Comparison of ENCODE assay signal across 8 cellular contexts in genomic region chr7:836429-836828, GRCh38. TPM values are rescaled to one million over a fixed set of nuclear protein-coding genes. Genes with fewer than 3 reads are reported as not detected.
A peak's percentile ranks its signal among the peaks of the same experiment; 100 is the strongest.
DNase-seq lines count a peak whose midpoint lies in the region; ATAC-seq and TF ChIP-seq lines count a peak whose summit lies in the region.

No MANE protein-coding gene starts in this region.

- intact Hi-C loops in PC-9 (cut with micrococcal nuclease; ENCODE audit: unreplicated experiment) = loop anchor here (10.0 kb wide), 1 partner anchor 618 kb away; the partner anchor contains the start of gene MICALL2

- H3F3A ChIP-seq in DOHH2 (ENCODE audit: control insufficient read depth, insufficient read depth) (no peaks in the 10 kb centered on the region), PC-9 (ENCODE audit: insufficient read depth, low read depth) (peaks cover 32% of the 10 kb centered on the region)

- H3K27me3 Mint-ChIP-seq in osteocyte (ENCODE audit: unreplicated experiment) = no peaks in the 10 kb centered on the region

- CTCF ChIA-PET in PC-9 (lab: Charles Lee) = interaction anchor here (0.6 kb wide), 1 partner anchor 25 kb away, joined by 3 read pairs; no protein-coding TSS in a partner anchor

- H3K4me1 ChIP-seq in DOHH2 (ENCODE audit: control insufficient read depth, low read length) (peaks cover 8% of the 10 kb centered on the region), PC-9 (replicated peaks; ENCODE audit: insufficient read depth) (peaks cover 30% of the 10 kb centered on the region)

- peak overlapping the region; percentile 82 for H3K27ac Mint-ChIP-seq in osteocyte (ENCODE audit: unreplicated experiment)

- ATAC-seq in HG03432 (IDR thresholded peaks at IDR 0.05; ENCODE audit: unreplicated experiment) = no peak

- no peaks in the 10 kb centered on the region for H3K9me3 Mint-ChIP-seq in osteocyte (ENCODE audit: unreplicated experiment)

- no peak overlapping the region for H3K27ac ChIP-seq in DOHH2 (ENCODE audit: low read depth, low read length)
- H3K27ac ChIP-seq in PC-9 = 0 out of 2 replicates have a peak overlapping the region, but pooled peaks have one; percentile 1

- no TSS peak for BruUV-seq in PC-9 (replicated peaks; lab: Mats Ljungman, UMichigan)

- H3K9me3 ChIP-seq in DOHH2 (ENCODE audit: control insufficient read depth, insufficient read depth, low read length) (no peaks in the 10 kb centered on the region), PC-9 (ENCODE audit: insufficient read depth, low read depth) (no peaks in the 10 kb centered on the region)

- H2AFZ ChIP-seq in PC-9 = no peak overlapping the region

- H3K36me3 ChIP-seq in DOHH2 (ENCODE audit: control insufficient read depth, low read length) (peaks cover 42% of the 10 kb centered on the region), PC-9 (ENCODE audit: low read depth) (peaks cover 21% of the 10 kb centered on the region)

- POLR2A ChIA-PET in PC-9 (lab: Charles Lee; ENCODE audit: unreplicated experiment) = interaction anchor here (0.5 kb wide), 1 partner anchor 124 kb away, joined by 4 read pairs; no protein-coding TSS in a partner anchor

- H3K27me3 ChIP-seq in DOHH2 (ENCODE audit: control insufficient read depth, low read length) (no peaks in the 10 kb centered on the region), PC-9 (ENCODE audit: insufficient read depth, low read depth) (no peaks in the 10 kb centered on the region)

- peaks cover 33% of the 10 kb centered on the region for H3K36me3 Mint-ChIP-seq in osteocyte (ENCODE audit: unreplicated experiment)

- no peak overlapping the region for H3K4me2 ChIP-seq in DOHH2 (ENCODE audit: low read length)
- no peak overlapping the region for H3K4me2 ChIP-seq in PC-9

- peaks cover 15% of the 10 kb centered on the region; the same call in 1 of the 2 replicates for H4K20me1 ChIP-seq in DOHH2 (ENCODE audit: control insufficient read depth, insufficient read depth, low read depth, low read length)
- no peaks in the 10 kb centered on the region; the same call in 1 of the 2 replicates for H4K20me1 ChIP-seq in PC-9 (ENCODE audit: insufficient read depth)

- H3K4me3 Mint-ChIP-seq in osteocyte (ENCODE audit: unreplicated experiment) = no peak overlapping the region

- H3K4me3 ChIP-seq in DOHH2 (ENCODE audit: low read length) (no peak overlapping the region), PC-9 (no peak overlapping the region), epithelial cell of proximal tubule (ENCODE audit: low read depth, low read length) (no peak overlapping the region)

- H3K79me2 ChIP-seq in DOHH2 (ENCODE audit: control insufficient read depth, low read length) (peaks cover 75% of the 10 kb centered on the region), PC-9 (ENCODE audit: low read depth) (peaks cover 69% of the 10 kb centered on the region)

- no peak for DNase-seq in PC-9
- DNase-seq in epithelial cell of proximal tubule (ENCODE audit: low read depth) = no peak
- no peak for DNase-seq in osteocyte (ENCODE audit: extremely low spot score, unreplicated experiment)
- DNase-seq in NCI-H187 treated with DMSO at 0.1 percent for 48 hours (lab: John Stamatoyannopoulos, UW) = no peak
- no peak for DNase-seq in NOMO-1 treated with dmso at 0.1 percent for 144 hours (lab: John Stamatoyannopoulos, UW; ENCODE audit: unreplicated experiment)
- DNase-seq in RPMI8226 = no peak

- peaks cover 44% of the 10 kb centered on the region for H3K4me1 Mint-ChIP-seq in osteocyte (ENCODE audit: unreplicated experiment)

- H3K9me2 ChIP-seq in DOHH2 (replicated peaks; ENCODE audit: control insufficient read depth, low read length) (no peaks in the 10 kb centered on the region), PC-9 (ENCODE audit: insufficient read depth) (no peaks in the 10 kb centered on the region)

- TF ChIP-seq CTCF in DOHH2 (IDR thresholded peaks at IDR 0.05; ENCODE audit: low read depth, low read length, poor library complexity, severe bottlenecking) (peak; percentile 30), PC-9 (conservative IDR thresholded peaks at IDR 0.05) (peak; percentile 55; the same call in 1 of the 2 replicates), epithelial cell of proximal tubule (conservative IDR thresholded peaks at IDR 0.05; ENCODE audit: low read depth, low read length) (peak; percentile 65), osteocyte (IDR thresholded peaks at IDR 0.05) (peak; percentile 59)

RNA-seq across cellular contexts. Expression of gene SUN1, which starts 4.2 kb away (rescaled TPM):
- total RNA-seq in PC-9 (2021) (245 and 272 TPM in 2 replicates), epithelial cell of proximal tubule (117 and 270 TPM in 2 replicates), osteocyte (212 and 226 TPM in 2 replicates)

RNA-seq across cellular contexts. Expression of gene GET4, which starts 39.9 kb away (rescaled TPM):
- total RNA-seq in PC-9 (2021) = 120 and 166 TPM in 2 replicates
- 32.6 and 42.2 TPM in 2 replicates for total RNA-seq in epithelial cell of proximal tubule
- 33.7 and 36.4 TPM in 2 replicates for total RNA-seq in osteocyte
